Comparison of ENCODE assay signal across 13 cellular contexts in the genomic region with DNA sequence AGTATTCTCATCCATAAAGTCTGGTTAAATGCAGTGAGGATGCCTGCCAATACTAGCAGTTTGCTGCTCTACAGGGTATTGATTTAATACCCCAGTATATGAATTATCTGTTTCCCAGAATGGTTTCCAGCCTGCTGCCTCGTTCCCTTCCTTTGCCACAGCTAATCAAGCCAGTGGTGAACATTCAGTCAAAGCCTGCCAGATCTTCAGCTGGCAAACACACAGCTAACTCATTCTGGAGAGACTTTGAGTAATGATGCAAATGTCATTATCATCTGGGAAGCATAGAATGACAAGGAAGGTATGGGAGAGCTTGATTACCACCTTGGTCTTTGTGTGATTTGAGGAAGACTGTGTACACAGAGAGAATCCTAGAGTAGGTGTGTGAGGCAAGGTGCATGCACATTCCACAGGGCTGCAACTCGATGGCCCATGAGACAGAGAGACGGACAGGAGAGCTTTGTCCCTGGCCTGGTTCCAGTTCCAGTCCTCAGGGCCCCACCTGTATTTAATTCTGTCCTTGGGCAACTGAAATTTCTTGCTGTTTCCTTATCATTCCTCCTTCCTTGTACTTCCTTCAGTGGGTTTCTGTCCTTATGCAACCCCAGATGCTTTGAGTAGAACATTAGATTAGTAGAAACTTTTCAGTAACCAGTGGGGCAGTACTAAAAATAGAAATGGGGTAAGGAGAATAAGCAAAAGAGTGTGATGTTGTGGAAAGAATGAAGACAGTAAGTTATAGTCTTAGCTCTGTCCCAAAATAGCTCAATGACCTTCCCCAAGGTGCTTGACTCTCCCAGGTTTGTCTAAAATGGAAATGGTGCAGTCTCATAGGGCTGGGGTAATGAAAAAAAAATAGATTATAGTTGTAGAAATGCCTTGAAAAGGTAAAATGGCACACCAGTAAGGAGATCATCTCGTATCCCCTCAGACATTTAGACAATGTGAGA.
"Had no signal": no experiment of that assay in that cellular context is flagged by ENCODE, and none has a peak within 500 bp of the region (broad histone marks: within the 10 kb centered on the region; RNA-seq: fewer than 3 reads in every experiment).

No MANE protein-coding gene starts in this region.

- H3K27ac ChIP-seq: lower lobe of right lung, parathyroid adenoma, suprapubic skin had no signal

- H3K27me3 Mint-ChIP-seq: T-helper 17 cell had no signal

- DNase-seq: activated T-cell treated with anti-CD3 and anti-CD28 coated beads, Interleukin-2, amount 50 U/mL, for 1 hour; glutamatergic neuron; islet precursor cell; lower lobe of right lung; naive B cell; stimulated activated CD4-positive, alpha-beta T cell treated with anti-CD3 and anti-CD28 coated beads, Interleukin-2, amount 100 ng/mL, for 24 hours; stimulated activated naive CD4-positive, alpha-beta T cell treated with Interleukin-2 at 50 U/mL for 16 hours; T-helper 17 cell had no signal

- H3K36me3 ChIP-seq: lower lobe of right lung, suprapubic skin had no signal

- H3K4me1 Mint-ChIP-seq: activated naive CD4-positive, alpha-beta T cell treated with anti-CD3 and anti-CD28 coated beads, Interleukin-2, amount 50 U/mL, for 24 hours; naive B cell; T-helper 17 cell had no signal

- H3K36me3 Mint-ChIP-seq: activated naive CD4-positive, alpha-beta T cell treated with anti-CD3 and anti-CD28 coated beads, Interleukin-2, amount 50 U/mL, for 24 hours; brain; naive B cell had no signal

- ATAC-seq: lower lobe of right lung, sciatic nerve, T-helper 17 cell had no signal

- H3K27ac Mint-ChIP-seq: activated naive CD4-positive, alpha-beta T cell treated with anti-CD3 and anti-CD28 coated beads, Interleukin-2, amount 50 U/mL, for 24 hours; brain; naive B cell; T-helper 17 cell had no signal

- H3K4me3 ChIP-seq: lower lobe of right lung, suprapubic skin had no signal

- H3K27me3 ChIP-seq: suprapubic skin had no signal

- H3K4me3 Mint-ChIP-seq: activated naive CD4-positive, alpha-beta T cell treated with anti-CD3 and anti-CD28 coated beads, Interleukin-2, amount 50 U/mL, for 24 hours; brain; naive B cell; T-helper 17 cell had no signal

- H3K9me3 Mint-ChIP-seq: activated naive CD4-positive, alpha-beta T cell treated with anti-CD3 and anti-CD28 coated beads, Interleukin-2, amount 50 U/mL, for 24 hours; brain had no signal

- H3K9me3 ChIP-seq: lower lobe of right lung, suprapubic skin had no signal
